In genomic region chrX:71664202-71664601, GRCh38 we compare ENCODE assay signal across 11 cellular contexts. TPM values are rescaled to one million over a fixed set of nuclear protein-coding genes. Genes with fewer than 3 reads are reported as not detected.
DNase-seq lines count a peak whose midpoint lies in the region; ATAC-seq, FAIRE-seq and TF ChIP-seq lines count a peak whose summit lies in the region.
"Not testable (repeated sequence)": the region's sequence is repeated elsewhere in the genome, so short reads cannot be mapped to it uniquely, and the experiment has no call there.
"Had no signal": no experiment of that assay in that cellular context is flagged by ENCODE, and none has a peak within 500 bp of the region (broad histone marks: within the 10 kb centered on the region; RNA-seq: fewer than 3 reads in every experiment).

No MANE protein-coding gene starts in this region.

- TF ChIP-seq POLR2A in A549 (IDR thresholded peaks at IDR 0.05; ENCODE audit: low read length); endothelial cell of umbilical vein (IDR thresholded peaks at IDR 0.05; ENCODE audit: low read depth, low read length): not testable (repeated sequence)

- not testable (repeated sequence) for H3K4me2 ChIP-seq in A549; endothelial cell of umbilical vein (ENCODE audit: insufficient read depth, low read length)
- H3K4me2 ChIP-seq in OCI-LY3 (ENCODE audit: low read length): peak overlapping the region; percentile 79

- not testable (repeated sequence) for H3K27me3 ChIP-seq in OCI-LY3 (ENCODE audit: low read depth, low read length); endothelial cell of umbilical vein (ENCODE audit: control insufficient read depth in 2 of 2, insufficient read depth in 2 of 2, low read length in 2 of 2)

- not testable (repeated sequence) for H3K27ac ChIP-seq in A549; endothelial cell of umbilical vein (ENCODE audit: insufficient read depth, low read depth, low read length)
- peak overlapping the region; percentile 80; the same call in 1 of the 2 replicates for H3K27ac ChIP-seq in OCI-LY3 (ENCODE audit: low read length)

- peak overlapping the region; percentile 63; the same call in 1 of the 2 replicates for H3K9ac ChIP-seq in OCI-LY3 (ENCODE audit: low read length)
- H3K9ac ChIP-seq in endothelial cell of umbilical vein (replicated peaks; ENCODE audit: extremely low read depth, insufficient read depth, low read length): not testable (repeated sequence)

- intact Hi-C loops in activated CD4-positive, alpha-beta T cell treated with anti-CD3 and anti-CD28 coated beads for 36 hours (cut with DNase I, micrococcal nuclease); endothelial cell of umbilical vein (cut with micrococcal nuclease): not testable (repeated sequence)

- not testable (repeated sequence) for H3K9me3 Mint-ChIP-seq in activated CD4-positive, alpha-beta T cell treated with anti-CD3 and anti-CD28 coated beads for 36 hours (ENCODE audit: low read depth); memory B cell

- CTCF ChIA-PET in A549 (lab: Yijun Ruan, JAX) (interaction anchor here (0.5 to 1.7 kb wide), 2 partner anchors 39 to 644 kb away, joined by 3 to 4 read pairs; no protein-coding TSS in a partner anchor), endothelial cell of umbilical vein (lab: Charles Lee) (interaction anchor here (0.6 to 1.1 kb wide), 4 partner anchors 12 to 233 kb away, joined by 3 to 4 read pairs (median 3); no protein-coding TSS in a partner anchor)
- CTCF ChIA-PET in HEK293T (lab: Yijun Ruan, JAX): not testable (repeated sequence)
- CTCF ChIA-PET in activated CD4-positive, alpha-beta T cell treated with anti-CD3 and anti-CD28 coated beads for 36 hours (lab: Charles Lee): interaction anchor here (0.6 to 0.9 kb wide), 6 partner anchors 15 to 606 kb away, joined by 3 to 4 read pairs (median 3); no protein-coding TSS in a partner anchor

- dilution Hi-C loops in endothelial cell of umbilical vein (cut with MboI; ENCODE audit: extremely low pct_ligation_motif_present, low sequenced_read_pairs): not testable (repeated sequence)

- TF ChIP-seq EP300 in A549 (IDR thresholded peaks at IDR 0.05): not testable (repeated sequence)

- not testable (repeated sequence) for H3K4me1 ChIP-seq in A549; endothelial cell of umbilical vein (ENCODE audit: control insufficient read depth, extremely low read depth, insufficient read depth, low read length)
- H3K4me1 ChIP-seq in OCI-LY3 (ENCODE audit: low read length): peaks cover 28% of the 10 kb centered on the region

- not testable (repeated sequence) for BruUV-seq in endothelial cell of umbilical vein (replicated peaks; lab: Mats Ljungman, UMichigan)

- peaks cover 31% of the 10 kb centered on the region for H3K4me1 Mint-ChIP-seq in activated CD4-positive, alpha-beta T cell treated with anti-CD3 and anti-CD28 coated beads for 36 hours
- not testable (repeated sequence) for H3K4me1 Mint-ChIP-seq in memory B cell

- H3K36me3 Mint-ChIP-seq in activated CD4-positive, alpha-beta T cell treated with anti-CD3 and anti-CD28 coated beads for 36 hours (ENCODE audit: low read depth); memory B cell: not testable (repeated sequence)

- H3K27me3 Mint-ChIP-seq in activated CD4-positive, alpha-beta T cell treated with anti-CD3 and anti-CD28 coated beads for 36 hours; memory B cell: not testable (repeated sequence)

- POLR2A ChIA-PET in A549 (lab: Yijun Ruan, JAX); activated CD4-positive, alpha-beta T cell treated with anti-CD3 and anti-CD28 coated beads for 36 hours (lab: Charles Lee); endothelial cell of umbilical vein (lab: Charles Lee): not testable (repeated sequence)
- POLR2A ChIA-PET in HEK293T (lab: Yijun Ruan, JAX): interaction anchor here (0.8 kb wide), 1 partner anchor 195 kb away, joined by 3 read pairs; no protein-coding TSS in a partner anchor

- ATAC-seq in A549 (peak; percentile 87 to 97), memory B cell (ENCODE audit: low read depth) (peak; percentile 50)
- ATAC-seq in activated CD4-positive, alpha-beta T cell treated with anti-CD3 and anti-CD28 coated beads for 36 hours: peak; percentile 70

- WGBS in A549 (ENCODE audit: missing lambda C conversion rate): 30% methylated on average over 7 of the region's 8 CpGs

- not testable (repeated sequence) for H3K79me2 ChIP-seq in OCI-LY3 (ENCODE audit: low read length); endothelial cell of umbilical vein (ENCODE audit: control insufficient read depth, insufficient read depth, low read length)

- TF ChIP-seq CTCF in A549 (IDR thresholded peaks at IDR 0.05) (peak; percentile 40), OCI-LY3 (IDR thresholded peaks at IDR 0.05; ENCODE audit: low read depth, low read length) (peak; percentile 54), endothelial cell of umbilical vein (IDR thresholded peaks at IDR 0.05; ENCODE audit: extremely low read depth in 1 of 2, insufficient read depth in 1 of 2, low read depth in 1 of 2, low read length in 2 of 2) (peak; percentile 18 to 38)

- FAIRE-seq in A549 (lab: Jason Lieb, UNC) (peak; percentile 94), G401.6 (lab: Jason Lieb, UNC) (peak; percentile 44), endothelial cell of umbilical vein (lab: Jason Lieb, UNC) (peak; percentile 78)

- not testable (repeated sequence) for H3K9me1 ChIP-seq in endothelial cell of umbilical vein (replicated peaks; ENCODE audit: control insufficient read depth, extremely low read depth, insufficient read depth, low read length)

- H3K36me3 ChIP-seq in OCI-LY3 (replicated peaks; ENCODE audit: low read depth, low read length); endothelial cell of umbilical vein (ENCODE audit: control insufficient read depth in 2 of 2, extremely low read depth in 1 of 2, insufficient read depth in 2 of 2, low read length in 2 of 2): not testable (repeated sequence)

- not testable (repeated sequence) for H2AFZ ChIP-seq in OCI-LY3 (ENCODE audit: low read depth, low read length); endothelial cell of umbilical vein (ENCODE audit: low read depth, low read length)

- H3K27ac Mint-ChIP-seq in activated CD4-positive, alpha-beta T cell treated with anti-CD3 and anti-CD28 coated beads for 36 hours; memory B cell: not testable (repeated sequence)

- H3K4me3 ChIP-seq in A549; endothelial cell of umbilical vein (replicated peaks in 1 of 3; ENCODE audit: insufficient read depth in 1 of 3, low read depth in 1 of 3, low read length in 3 of 3): not testable (repeated sequence)
- 0 out of 2 replicates have a peak overlapping the region, but pooled peaks have one; percentile 61 for H3K4me3 ChIP-seq in OCI-LY3 (ENCODE audit: low read length)

- not testable (repeated sequence) for H3K9me3 ChIP-seq in A549; OCI-LY3 (ENCODE audit: insufficient read depth, low read length); endothelial cell of umbilical vein (replicated peaks; ENCODE audit: control insufficient read depth, insufficient read depth, low read length)

- TF ChIP-seq RAD21 in A549 (conservative IDR thresholded peaks at IDR 0.05 in 1 of 2, IDR thresholded peaks at IDR 0.05 in 1 of 2): peak; percentile 60 to 62

- not testable (repeated sequence) for H3K4me3 Mint-ChIP-seq in activated CD4-positive, alpha-beta T cell treated with anti-CD3 and anti-CD28 coated beads for 36 hours; memory B cell

- DNase-seq in A549 (ENCODE audit: low read depth in 1 of 2, low spot score in 1 of 2) (peak; percentile 52 to 73), HEK293T (ENCODE audit: extremely low spot score) (peak; percentile 49), MV-4-11 (lab: John Stamatoyannopoulos, UW) (peak; percentile 6)
- DNase-seq in activated CD4-positive, alpha-beta T cell treated with anti-CD3 and anti-CD28 coated beads for 36 hours: peak; percentile 50
- DNase-seq in endothelial cell of umbilical vein (ENCODE audit: low read depth, low spot score); memory B cell (ENCODE audit: low spot score in 2 of 2): not testable (repeated sequence)

- not testable (repeated sequence) for H4K20me1 ChIP-seq in OCI-LY3 (ENCODE audit: insufficient read depth, low read length); endothelial cell of umbilical vein (replicated peaks; ENCODE audit: control insufficient read depth, extremely low read depth, insufficient read depth, low read length)

RNA-seq across cellular contexts. Expression of gene CXCR3, which starts 45.9 kb away (rescaled TPM):
- polyA plus RNA-seq in A549 (2011; rRNA removed): not detected in 2 replicates
- polyA plus RNA-seq in A549 (2012; cell fraction: cytosol; rRNA removed): not detected in 2 replicates
- polyA plus RNA-seq in A549 (2012; cell fraction: nucleus; rRNA removed): not detected in 2 replicates
- not detected in 3 replicates for polyA plus RNA-seq in A549 (2017; fragmentation: RNase III; extraction: RNeasy Plus Mini Kit Qiagen cat#74134 plus additional on column Dnase treatment)
- not detected in 2 replicates for polyA minus RNA-seq in A549 (2011; rRNA and poly(A)+ RNA removed)
- total RNA-seq in activated CD4-positive, alpha-beta T cell treated with anti-CD3 and anti-CD28 coated beads for 36 hours: 10 to 100 TPM; 17.5 to 20.1 TPM
- total RNA-seq in endothelial cell of umbilical vein: not detected in 2 replicates
- polyA plus RNA-seq in endothelial cell of umbilical vein: not detected in 2 replicates
- polyA plus RNA-seq in endothelial cell of umbilical vein (2011; cell fraction: cytosol; rRNA removed): not detected in 2 replicates
- polyA plus RNA-seq in endothelial cell of umbilical vein (2011; cell fraction: nucleus; rRNA removed): not detected in 2 replicates
- not detected in 2 replicates for polyA plus RNA-seq in endothelial cell of umbilical vein (2012)
- polyA minus RNA-seq in endothelial cell of umbilical vein: not detected in 2 replicates
- polyA minus RNA-seq in endothelial cell of umbilical vein (2011; cell fraction: cytosol; rRNA and poly(A)+ RNA removed): not detected
- not detected in 2 replicates for polyA minus RNA-seq in endothelial cell of umbilical vein (2011; cell fraction: nucleus; rRNA and poly(A)+ RNA removed)
- total RNA-seq: fibroblast of villous mesenchyme, omental fat pad had no signal

RNA-seq across cellular contexts. Expression of gene CXorf49, which starts 53.9 kb away (rescaled TPM):
- polyA plus RNA-seq in A549 (2011; rRNA removed) (not detected in 2 replicates), A549 (2017; fragmentation: RNase III; extraction: RNeasy Plus Mini Kit Qiagen cat#74134 plus additional on column Dnase treatment) (not detected in 3 replicates), endothelial cell of umbilical vein (not detected in 2 replicates)
- polyA plus RNA-seq in A549 (2012; cell fraction: cytosol; rRNA removed): not detected in 2 replicates
- not detected in 2 replicates for polyA plus RNA-seq in A549 (2012; cell fraction: nucleus; rRNA removed)
- not detected in 2 replicates for polyA minus RNA-seq in A549 (2011; rRNA and poly(A)+ RNA removed)
- total RNA-seq in activated CD4-positive, alpha-beta T cell treated with anti-CD3 and anti-CD28 coated beads for 36 hours: not detected
- total RNA-seq in endothelial cell of umbilical vein: not detected in 2 replicates
- polyA plus RNA-seq in endothelial cell of umbilical vein (2011; cell fraction: cytosol; rRNA removed): not detected in 2 replicates
- not detected in 2 replicates for polyA plus RNA-seq in endothelial cell of umbilical vein (2011; cell fraction: nucleus; rRNA removed)
- not detected in 2 replicates for polyA plus RNA-seq in endothelial cell of umbilical vein (2012)
- not detected in 2 replicates for polyA minus RNA-seq in endothelial cell of umbilical vein
- not detected for polyA minus RNA-seq in endothelial cell of umbilical vein (2011; cell fraction: cytosol; rRNA and poly(A)+ RNA removed)
- polyA minus RNA-seq in endothelial cell of umbilical vein (2011; cell fraction: nucleus; rRNA and poly(A)+ RNA removed): not detected in 2 replicates
- total RNA-seq: fibroblast of villous mesenchyme, left cardiac atrium, omental fat pad had no signal

Comparison
In these comparisons a context has a peak if more than half of its experiments do, and no peak if none do; other contexts are left out.
1. RNA of gene CXCR3, which starts 45.9 kb away (total RNA-seq): 17.5 to 20.1 TPM in activated CD4-positive, alpha-beta T cell treated with anti-CD3 and anti-CD28 coated beads for 36 hours; not detected in endothelial cell of umbilical vein; every median in the first group is over 10 times any median in the second.
2. Peak in every context shown above with its lines, with median percentiles within 50 percentile points of each other: ATAC-seq and CTCF ChIP-seq.